In genomic region chr15:57237282-57237642, GRCh38 we compare ENCODE assay signal across 14 cellular contexts.
DNase-seq lines count a peak whose midpoint lies in the region; ATAC-seq and TF ChIP-seq lines count a peak whose summit lies in the region.
"Had no signal": no experiment of that assay in that cellular context is flagged by ENCODE, and none has a peak within 500 bp of the region (broad histone marks: within the 10 kb centered on the region; RNA-seq: fewer than 3 reads in every experiment).

No MANE protein-coding gene starts in this region.

- ATAC-seq in stimulated activated effector memory CD8-positive, alpha-beta T cell treated with anti-CD3 and anti-CD28 coated beads, Interleukin-12 subunit alpha, Interleukin-12 subunit beta, amount 100 ng/mL, for 72 hours = no peak
- ATAC-seq in GM21528 (IDR thresholded peaks at IDR 0.05; ENCODE audit: low FRiP score, unreplicated experiment) = no peak
- no peak for ATAC-seq in stimulated activated naive CD8-positive, alpha-beta T cell treated with anti-CD3 and anti-CD28 coated beads, Interleukin-15, amount 100 ng/mL, for 72 hours
- ATAC-seq: activated CD8-positive, alpha-beta memory T cell treated with anti-CD3 and anti-CD28 coated beads, Interleukin-2, amount 10 ng/mL, durations not matched to agents 7 days and 5 days; HCT116 had no signal

- peaks cover 41% of the 10 kb centered on the region for H3K36me3 Mint-ChIP-seq in stimulated activated effector memory CD8-positive, alpha-beta T cell treated with anti-CD3 and anti-CD28 coated beads, Interleukin-12 subunit alpha, Interleukin-12 subunit beta, amount 100 ng/mL, for 72 hours

- CTCF ChIA-PET in HEK293T (lab: Yijun Ruan, JAX) = no interaction called here

- DNase-seq in HEK293T (ENCODE audit: extremely low spot score) (no peak), NCI-H345 treated with DMSO at 0.1 percent for 48 hours (lab: John Stamatoyannopoulos, UW; ENCODE audit: unreplicated experiment) (peak; percentile 89), foreskin melanocyte (peak; percentile 61), pons (ENCODE audit: low spot score) (peak; percentile 84), NCI-H1694 treated with DMSO at 0.1 percent for 48 hours (lab: John Stamatoyannopoulos, UW) (no peak)
- DNase-seq in stimulated activated effector memory CD8-positive, alpha-beta T cell treated with anti-CD3 and anti-CD28 coated beads, Interleukin-12 subunit alpha, Interleukin-12 subunit beta, amount 100 ng/mL, for 72 hours (ENCODE audit: low spot score in 2 of 2) = no peak
- DNase-seq in stimulated activated naive CD8-positive, alpha-beta T cell treated with anti-CD3 and anti-CD28 coated beads, Interleukin-15, amount 100 ng/mL, for 72 hours = no peak
- DNase-seq: activated CD8-positive, alpha-beta memory T cell treated with anti-CD3 and anti-CD28 coated beads, Interleukin-2, amount 10 ng/mL, durations not matched to agents 7 days and 5 days; activated naive CD4-positive, alpha-beta T cell; DMS 273 treated with DMSO at 0.1 percent for 48 hours; NCI-H1694; thyroid gland had no signal

- POLR2A ChIA-PET in HEK293T (lab: Yijun Ruan, JAX) = no interaction called here

- H3K27ac Mint-ChIP-seq in stimulated activated effector memory CD8-positive, alpha-beta T cell treated with anti-CD3 and anti-CD28 coated beads, Interleukin-12 subunit alpha, Interleukin-12 subunit beta, amount 100 ng/mL, for 72 hours = no peak overlapping the region
- no peak overlapping the region for H3K27ac Mint-ChIP-seq in stimulated activated naive CD8-positive, alpha-beta T cell treated with anti-CD3 and anti-CD28 coated beads, Interleukin-15, amount 100 ng/mL, for 72 hours
- H3K27ac Mint-ChIP-seq: activated CD8-positive, alpha-beta memory T cell treated with anti-CD3 and anti-CD28 coated beads, Interleukin-2, amount 10 ng/mL, durations not matched to agents 7 days and 5 days had no signal

- H3K9me3 Mint-ChIP-seq in stimulated activated effector memory CD8-positive, alpha-beta T cell treated with anti-CD3 and anti-CD28 coated beads, Interleukin-12 subunit alpha, Interleukin-12 subunit beta, amount 100 ng/mL, for 72 hours = no peaks in the 10 kb centered on the region
- no peaks in the 10 kb centered on the region for H3K9me3 Mint-ChIP-seq in stimulated activated naive CD8-positive, alpha-beta T cell treated with anti-CD3 and anti-CD28 coated beads, Interleukin-15, amount 100 ng/mL, for 72 hours

- H3K27me3 Mint-ChIP-seq in stimulated activated naive CD8-positive, alpha-beta T cell treated with anti-CD3 and anti-CD28 coated beads, Interleukin-15, amount 100 ng/mL, for 72 hours = no peaks in the 10 kb centered on the region
- H3K27me3 Mint-ChIP-seq: activated CD8-positive, alpha-beta memory T cell treated with anti-CD3 and anti-CD28 coated beads, Interleukin-2, amount 10 ng/mL, durations not matched to agents 7 days and 5 days had no signal

- H3K4me3 Mint-ChIP-seq in stimulated activated effector memory CD8-positive, alpha-beta T cell treated with anti-CD3 and anti-CD28 coated beads, Interleukin-12 subunit alpha, Interleukin-12 subunit beta, amount 100 ng/mL, for 72 hours = no peak overlapping the region
- no peak overlapping the region for H3K4me3 Mint-ChIP-seq in stimulated activated naive CD8-positive, alpha-beta T cell treated with anti-CD3 and anti-CD28 coated beads, Interleukin-15, amount 100 ng/mL, for 72 hours
- H3K4me3 Mint-ChIP-seq: activated CD8-positive, alpha-beta memory T cell treated with anti-CD3 and anti-CD28 coated beads, Interleukin-2, amount 10 ng/mL, durations not matched to agents 7 days and 5 days had no signal

- no peaks in the 10 kb centered on the region for H3K4me1 Mint-ChIP-seq in stimulated activated effector memory CD8-positive, alpha-beta T cell treated with anti-CD3 and anti-CD28 coated beads, Interleukin-12 subunit alpha, Interleukin-12 subunit beta, amount 100 ng/mL, for 72 hours
- no peaks in the 10 kb centered on the region for H3K4me1 Mint-ChIP-seq in stimulated activated naive CD8-positive, alpha-beta T cell treated with anti-CD3 and anti-CD28 coated beads, Interleukin-15, amount 100 ng/mL, for 72 hours
- H3K4me1 Mint-ChIP-seq: activated CD8-positive, alpha-beta memory T cell treated with anti-CD3 and anti-CD28 coated beads, Interleukin-2, amount 10 ng/mL, durations not matched to agents 7 days and 5 days had no signal

TF ChIP-seq in HEK293T, 16 proteins besides CTCF, POLR2A, EP300 and RAD21:
- TF ChIP-seq ARNT (IDR thresholded peaks at IDR 0.05) (no peak), PKNOX1 (IDR thresholded peaks at IDR 0.05) (0 out of 2 replicates have a peak, but pooled peaks have one; percentile 7)

Comparison
In these comparisons a context has a peak if more than half of its experiments do, and no peak if none do; other contexts are left out.
1. DNase-seq: peak in NCI-H345 treated with DMSO at 0.1 percent for 48 hours (single experiment), foreskin melanocyte (single experiment) and pons (single experiment); none in HEK293T (single experiment), stimulated activated effector memory CD8-positive, alpha-beta T cell treated with anti-CD3 and anti-CD28 coated beads, Interleukin-12 subunit alpha, Interleukin-12 subunit beta, amount 100 ng/mL, for 72 hours (0 of 2), stimulated activated naive CD8-positive, alpha-beta T cell treated with anti-CD3 and anti-CD28 coated beads, Interleukin-15, amount 100 ng/mL, for 72 hours (0 of 2) and NCI-H1694 treated with DMSO at 0.1 percent for 48 hours (single experiment).